In genomic region chr7:167087-167855, GRCh38 we compare ENCODE assay signal across 2 cellular contexts.
TF ChIP-seq lines count a peak whose summit lies in the region.

No MANE protein-coding gene starts in this region.

TF ChIP-seq in K562, 482 proteins besides CTCF, POLR2A, EP300 and RAD21 (continued from another document):
- no peak for TF ChIP-seq ZNF444 (CRISPR knock-in tag; IDR thresholded peaks at IDR 0.05)
- no peak for TF ChIP-seq MYBL2 (IDR thresholded peaks at IDR 0.05; ENCODE audit: low read depth)
- TF ChIP-seq MYBL2 (CRISPR knock-in tag; IDR thresholded peaks at IDR 0.05; ENCODE audit: borderline replicate concordance): no peak
- no peak for TF ChIP-seq NELFE (IDR thresholded peaks at IDR 0.05; ENCODE audit: insufficient read depth, insufficient read length)
- TF ChIP-seq PHF21A (IDR thresholded peaks at IDR 0.05; ENCODE audit: borderline replicate concordance, low read depth): no peak
- no peak for TF ChIP-seq WHSC1 (IDR thresholded peaks at IDR 0.05; ENCODE audit: low read length)
- TF ChIP-seq, protein P1, sequence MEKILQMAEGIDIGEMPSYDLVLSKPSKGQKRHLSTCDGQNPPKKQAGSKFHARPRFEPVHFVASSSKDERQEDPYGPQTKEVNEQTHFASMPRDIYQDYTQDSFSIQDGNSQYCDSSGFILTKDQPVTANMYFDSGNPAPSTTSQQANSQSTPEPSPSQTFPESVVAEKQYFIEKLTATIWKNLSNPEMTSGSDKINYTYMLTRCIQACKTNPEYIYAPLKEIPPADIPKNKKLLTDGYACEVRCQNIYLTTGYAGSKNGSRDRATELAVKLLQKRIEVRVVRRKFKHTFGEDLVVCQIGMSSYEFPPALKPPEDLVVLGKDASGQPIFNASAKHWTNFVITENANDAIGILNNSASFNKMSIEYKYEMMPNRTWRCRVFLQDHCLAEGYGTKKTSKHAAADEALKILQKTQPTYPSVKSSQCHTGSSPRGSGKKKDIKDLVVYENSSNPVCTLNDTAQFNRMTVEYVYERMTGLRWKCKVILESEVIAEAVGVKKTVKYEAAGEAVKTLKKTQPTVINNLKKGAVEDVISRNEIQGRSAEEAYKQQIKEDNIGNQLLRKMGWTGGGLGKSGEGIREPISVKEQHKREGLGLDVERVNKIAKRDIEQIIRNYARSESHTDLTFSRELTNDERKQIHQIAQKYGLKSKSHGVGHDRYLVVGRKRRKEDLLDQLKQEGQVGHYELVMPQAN (IDR thresholded peaks at IDR 0.05; ENCODE audit: borderline replicate concordance): no peak
- TF ChIP-seq TAF15 (IDR thresholded peaks at IDR 0.05; ENCODE audit: low read depth, low read length): no peak
- TF ChIP-seq NR2C1 (IDR thresholded peaks at IDR 0.05): no peak
- TF ChIP-seq NR2C1 (tag; IDR thresholded peaks at IDR 0.05): no peak
- TF ChIP-seq ZNF253 (CRISPR knock-in tag; conservative IDR thresholded peaks at IDR 0.05): no peak
- no peak for TF ChIP-seq ZBTB11 (CRISPR knock-in tag; IDR thresholded peaks at IDR 0.05)
- TF ChIP-seq U2AF1 (optimal IDR thresholded peaks at IDR 0.05; ENCODE audit: low read depth, low read length): no peak
- TF ChIP-seq NCOA1 (IDR thresholded peaks at IDR 0.05; ENCODE audit: low read depth): no peak
- no peak for TF ChIP-seq MYNN (IDR thresholded peaks at IDR 0.05)
- no peak for TF ChIP-seq MYNN (CRISPR knock-in tag; IDR thresholded peaks at IDR 0.05)

TF ChIP-seq in SK-N-SH treated with all-trans-retinoic acid at 6 μM for 48 hours, 23 proteins besides CTCF, POLR2A, EP300 and RAD21:
- TF ChIP-seq, protein P2, sequence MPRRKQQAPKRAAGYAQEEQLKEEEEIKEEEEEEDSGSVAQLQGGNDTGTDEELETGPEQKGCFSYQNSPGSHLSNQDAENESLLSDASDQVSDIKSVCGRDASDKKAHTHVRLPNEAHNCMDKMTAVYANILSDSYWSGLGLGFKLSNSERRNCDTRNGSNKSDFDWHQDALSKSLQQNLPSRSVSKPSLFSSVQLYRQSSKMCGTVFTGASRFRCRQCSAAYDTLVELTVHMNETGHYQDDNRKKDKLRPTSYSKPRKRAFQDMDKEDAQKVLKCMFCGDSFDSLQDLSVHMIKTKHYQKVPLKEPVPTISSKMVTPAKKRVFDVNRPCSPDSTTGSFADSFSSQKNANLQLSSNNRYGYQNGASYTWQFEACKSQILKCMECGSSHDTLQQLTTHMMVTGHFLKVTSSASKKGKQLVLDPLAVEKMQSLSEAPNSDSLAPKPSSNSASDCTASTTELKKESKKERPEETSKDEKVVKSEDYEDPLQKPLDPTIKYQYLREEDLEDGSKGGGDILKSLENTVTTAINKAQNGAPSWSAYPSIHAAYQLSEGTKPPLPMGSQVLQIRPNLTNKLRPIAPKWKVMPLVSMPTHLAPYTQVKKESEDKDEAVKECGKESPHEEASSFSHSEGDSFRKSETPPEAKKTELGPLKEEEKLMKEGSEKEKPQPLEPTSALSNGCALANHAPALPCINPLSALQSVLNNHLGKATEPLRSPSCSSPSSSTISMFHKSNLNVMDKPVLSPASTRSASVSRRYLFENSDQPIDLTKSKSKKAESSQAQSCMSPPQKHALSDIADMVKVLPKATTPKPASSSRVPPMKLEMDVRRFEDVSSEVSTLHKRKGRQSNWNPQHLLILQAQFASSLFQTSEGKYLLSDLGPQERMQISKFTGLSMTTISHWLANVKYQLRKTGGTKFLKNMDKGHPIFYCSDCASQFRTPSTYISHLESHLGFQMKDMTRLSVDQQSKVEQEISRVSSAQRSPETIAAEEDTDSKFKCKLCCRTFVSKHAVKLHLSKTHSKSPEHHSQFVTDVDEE (CRISPR knock-in tag; IDR thresholded peaks at IDR 0.05): no peak
- TF ChIP-seq ARNTL (CRISPR knock-in tag; IDR thresholded peaks at IDR 0.05; ENCODE audit: borderline replicate concordance, low read depth): no peak
- TF ChIP-seq TOX (CRISPR knock-in tag; IDR thresholded peaks at IDR 0.05; ENCODE audit: borderline replicate concordance): no peak
- TF ChIP-seq ZFP3 (CRISPR knock-in tag; IDR thresholded peaks at IDR 0.05): no peak
- TF ChIP-seq CSRNP3 (CRISPR knock-in tag; IDR thresholded peaks at IDR 0.05): no peak
- TF ChIP-seq PPARA (CRISPR knock-in tag; IDR thresholded peaks at IDR 0.05; ENCODE audit: borderline replicate concordance): no peak
- TF ChIP-seq ZNF8 (CRISPR knock-in tag; IDR thresholded peaks at IDR 0.05): no peak
- no peak for TF ChIP-seq RARB (CRISPR knock-in tag; IDR thresholded peaks at IDR 0.05)
- TF ChIP-seq SNAI2 (CRISPR knock-in tag; IDR thresholded peaks at IDR 0.05): no peak
- no peak for TF ChIP-seq TCF4 (CRISPR knock-in tag; IDR thresholded peaks at IDR 0.05; ENCODE audit: borderline replicate concordance)
